ENCODE assay signal across 9 cellular contexts in genomic region chr16:21302454-21302853, GRCh38. TPM values are rescaled to one million over a fixed set of nuclear protein-coding genes. Genes with fewer than 3 reads are reported as not detected.
DNase-seq lines count a peak whose midpoint lies in the region; ATAC-seq and TF ChIP-seq lines count a peak whose summit lies in the region.
"Had no signal": no experiment of that assay in that cellular context is flagged by ENCODE, and none has a peak within 500 bp of the region (broad histone marks: within the 10 kb centered on the region; RNA-seq: fewer than 3 reads in every experiment).

No MANE protein-coding gene starts in this region.

- H3K4me3 ChIP-seq in foreskin fibroblast (ENCODE audit: low read depth in 1 of 2, low read length in 2 of 2) = peak overlapping the region; percentile 74 to 85

- DNase-seq in A172 (ENCODE audit: low spot score) (peak; percentile 31), ELR (ENCODE audit: low read depth) (peak; percentile 12), SK-MEL-5 (ENCODE audit: low read depth, low spot score) (peak; percentile 21), foreskin fibroblast (peak in 1 of 2 donors; percentile 40), NAMALWA (ENCODE audit: low spot score) (no peak), NCI-H446 treated with DMSO at 0.1 percent for 48 hours (lab: John Stamatoyannopoulos, UW) (no peak), DMS79 treated with DMSO at 0.1 percent for 48 hours (lab: John Stamatoyannopoulos, UW) (no peak)
- DNase-seq: activated CD4-positive, CD25-positive, alpha-beta regulatory T cell treated with anti-CD3 and anti-CD28 coated beads, Interleukin-2, amount 50 U/mL, for 72 hours had no signal

- no peak for ATAC-seq in HG02798 (IDR thresholded peaks at IDR 0.05; ENCODE audit: poor library complexity, unreplicated experiment)

- TF ChIP-seq CTCF in foreskin fibroblast (IDR thresholded peaks at IDR 0.05; ENCODE audit: low read depth, low read length) = no peak

- in situ Hi-C loops in SK-MEL-5 (cut with HindIII; ENCODE audit: low pct_unique_long_range_greater_than_20kb, low sequenced_read_pairs) = no loop called here

RNA-seq across cellular contexts. Expression of gene CRYM, which starts 24.4 kb away (rescaled TPM):
- total RNA-seq in A172 (2014; rRNA removed; shearing (Covaris generic)) = 0.67 and 0.78 TPM in 2 replicates
- total RNA-seq in SK-MEL-5 (2014; rRNA removed; shearing (Covaris generic)) = 2.0 and 2.6 TPM in 2 replicates
- 3.3 and 3.4 TPM in 2 replicates for polyA plus RNA-seq in SK-MEL-5 (2015; cell fraction: cytosol; rRNA removed)
- polyA plus RNA-seq in SK-MEL-5 (2015; cell fraction: nucleus; rRNA removed) = 2.4 TPM in 2 replicates

Comparison
In these comparisons a context has a peak if more than half of its experiments do, and no peak if none do; other contexts are left out.
1. DNase-seq: peak in A172 (single experiment), ELR (single experiment) and SK-MEL-5 (single experiment); none in NAMALWA (single experiment), NCI-H446 treated with DMSO at 0.1 percent for 48 hours (single experiment) and DMS79 treated with DMSO at 0.1 percent for 48 hours (single experiment).